In the genomic region with DNA sequence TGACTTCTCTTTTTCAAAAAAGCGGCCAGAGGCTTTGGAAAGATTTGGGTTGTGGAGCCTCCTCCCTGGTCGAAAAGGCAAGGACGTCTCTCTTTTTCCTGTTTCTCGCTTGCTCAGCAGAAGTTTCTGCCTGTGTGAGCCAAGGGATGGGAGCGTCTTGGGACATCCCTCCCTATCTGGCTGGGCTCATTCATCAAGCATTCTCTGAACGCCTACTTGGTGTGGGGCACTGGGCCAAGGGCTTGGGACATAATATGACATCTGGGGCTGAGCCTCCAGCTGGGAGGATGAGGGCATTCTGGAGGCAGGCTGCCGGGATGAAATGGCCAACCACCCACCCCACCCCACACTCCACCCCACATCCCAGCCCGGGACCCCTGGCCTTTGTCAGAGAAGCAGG, we compare ENCODE assay signal across 9 cellular contexts.
A peak's percentile ranks its signal among the peaks of the same experiment; 100 is the strongest.
DNase-seq lines count a peak whose midpoint lies in the region; ATAC-seq and TF ChIP-seq lines count a peak whose summit lies in the region.
"Had no signal": no experiment of that assay in that cellular context is flagged by ENCODE, and none has a peak within 500 bp of the region (broad histone marks: within the 10 kb centered on the region; RNA-seq: fewer than 3 reads in every experiment).

No MANE protein-coding gene starts in this region.

- no peak for ATAC-seq in HG02973 (IDR thresholded peaks at IDR 0.05; ENCODE audit: unreplicated experiment)

- peaks cover 0 to 4% of the 10 kb centered on the region in 2 donors for H3K4me1 ChIP-seq in thyroid gland

- H3K27ac ChIP-seq in thyroid gland = peak overlapping the region; percentile 52 to 65 (median 53)

- DNase-seq in LNCaP clone FGC (ENCODE audit: low read depth) = peak; percentile 27
- DNase-seq in epidermal melanocyte (ENCODE audit: insufficient read length, low spot score) = peak; percentile 81
- peak; percentile 87 for DNase-seq in midbrain (lab: John Stamatoyannopoulos, UW)
- peak; percentile 27 to 54 for DNase-seq in thyroid gland
- no peak for DNase-seq in iPS-NIHi7 (ENCODE audit: extremely low spot score)
- no peak for DNase-seq in effector CD8-positive, alpha-beta T cell (lab: John Stamatoyannopoulos, UW)
- DNase-seq in SW480 (ENCODE audit: low spot score) = no peak
- DNase-seq: activated T-cell treated with anti-CD3 and anti-CD28 coated beads, Interleukin-2, amount 50 U/mL, for 48 hours had no signal

- TF ChIP-seq CTCF in LNCaP clone FGC (IDR thresholded peaks at IDR 0.05; ENCODE audit: control insufficient read depth, extremely low read depth, insufficient read depth) = no peak
- TF ChIP-seq CTCF in thyroid gland (IDR thresholded peaks at IDR 0.05) = no peak

- WGBS in thyroid gland, 2 donors = 57 to 69% methylated on average over 8 of the region's 8 CpGs

- no peak for TF ChIP-seq POLR2A in thyroid gland (IDR thresholded peaks at IDR 0.05)

- H3K4me3 ChIP-seq in LNCaP clone FGC (ENCODE audit: low read depth, low read length) = no peak overlapping the region
- H3K4me3 ChIP-seq in thyroid gland (replicated peaks in 1 of 3) = no peak overlapping the region

- no peaks in the 10 kb centered on the region for H3K9me3 ChIP-seq in thyroid gland

- H3K36me3 ChIP-seq in thyroid gland = no peaks in the 10 kb centered on the region

- intact Hi-C loops in thyroid gland (cut with DNase I) = no loop called here

- no peaks in the 10 kb centered on the region for H3K27me3 ChIP-seq in thyroid gland

Comparison
In these comparisons a context has a peak if more than half of its experiments do, and no peak if none do; other contexts are left out.
1. DNase-seq: peak in LNCaP clone FGC (single experiment), epidermal melanocyte (single experiment), midbrain (single experiment) and thyroid gland (2 of 2); none in iPS-NIHi7 (single experiment), effector CD8-positive, alpha-beta T cell (single experiment) and SW480 (single experiment).